ENCODE assay signal across 10 cellular contexts in genomic region chr4:159946983-159947645, GRCh38.
A peak's percentile ranks its signal among the peaks of the same experiment; 100 is the strongest.
DNase-seq lines count a peak whose midpoint lies in the region; ATAC-seq and TF ChIP-seq lines count a peak whose summit lies in the region.
"Had no signal": no experiment of that assay in that cellular context is flagged by ENCODE, and none has a peak within 500 bp of the region (broad histone marks: within the 10 kb centered on the region; RNA-seq: fewer than 3 reads in every experiment).

No MANE protein-coding gene starts in this region.

- H3K27ac ChIP-seq in mammary epithelial cell (ENCODE audit: insufficient read depth, low read depth, low read length) (no peak overlapping the region), lower lobe of right lung (no peak overlapping the region)
- no peak overlapping the region for H3K27ac ChIP-seq in CD8-positive, alpha-beta T cell (ENCODE audit: low read depth, low read length)
- H3K27ac ChIP-seq: BLaER1 treated with 17β-estradiol and CSF1 and Interleukin-3, amounts not matched to agents 10 nM and 100 nM had no signal

- no peaks in the 10 kb centered on the region for H3K27me3 Mint-ChIP-seq in CD8-positive, alpha-beta T cell (ENCODE audit: low read depth)
- no peaks in the 10 kb centered on the region for H3K27me3 Mint-ChIP-seq in activated naive CD8-positive, alpha-beta T cell treated with anti-CD3 and anti-CD28 coated beads, Interleukin-2, amount 50 U/mL, for 24 hours

- H3K4me1 ChIP-seq in mammary epithelial cell (ENCODE audit: insufficient read depth, low read length) (no peaks in the 10 kb centered on the region), lower lobe of right lung (no peaks in the 10 kb centered on the region)
- no peaks in the 10 kb centered on the region for H3K4me1 ChIP-seq in CD8-positive, alpha-beta T cell (ENCODE audit: insufficient read depth, low read length)

- H3K36me3 Mint-ChIP-seq in CD8-positive, alpha-beta T cell: no peaks in the 10 kb centered on the region
- H3K36me3 Mint-ChIP-seq in activated naive CD8-positive, alpha-beta T cell treated with anti-CD3 and anti-CD28 coated beads, Interleukin-2, amount 50 U/mL, for 24 hours (ENCODE audit: low read depth): no peaks in the 10 kb centered on the region
- H3K36me3 Mint-ChIP-seq: activated naive CD8-positive, alpha-beta T cell treated with anti-CD3 and anti-CD28 coated beads, Interleukin-2, amount 10 ng/mL, durations not matched to agents 7 days and 5 days had no signal

- no peaks in the 10 kb centered on the region for H3K27me3 ChIP-seq in mammary epithelial cell (ENCODE audit: insufficient read depth, low read length)
- no peaks in the 10 kb centered on the region for H3K27me3 ChIP-seq in lower lobe of right lung (ENCODE audit: low read depth)
- H3K27me3 ChIP-seq in CD8-positive, alpha-beta T cell (ENCODE audit: insufficient read depth, low read length): no peaks in the 10 kb centered on the region
- H3K27me3 ChIP-seq: BLaER1 treated with 17β-estradiol and CSF1 and Interleukin-3, amounts not matched to agents 10 nM and 100 nM had no signal

- H3K36me3 ChIP-seq in mammary epithelial cell (ENCODE audit: insufficient read depth, low read length): no peaks in the 10 kb centered on the region
- H3K36me3 ChIP-seq in lower lobe of right lung: no peaks in the 10 kb centered on the region
- H3K36me3 ChIP-seq in CD8-positive, alpha-beta T cell (ENCODE audit: insufficient read depth, low read length): no peaks in the 10 kb centered on the region
- H3K36me3 ChIP-seq: BLaER1 treated with 17β-estradiol and CSF1 and Interleukin-3, amounts not matched to agents 10 nM and 100 nM had no signal

- H3K79me2 ChIP-seq in mammary epithelial cell (ENCODE audit: insufficient read depth, low read length): no peaks in the 10 kb centered on the region

- intact Hi-C loops in mammary epithelial cell (cut with micrococcal nuclease): loop anchor here (1.0 to 2.0 kb wide), 4 partner anchors 183 to 460 kb away; no protein-coding TSS in a partner anchor
- intact Hi-C loops in lower lobe of right lung (cut with DNase I): no loop called here
- intact Hi-C loops in CD8-positive, alpha-beta T cell (cut with DNase I, micrococcal nuclease): no loop called here

- no peak overlapping the region for H3K4me3 Mint-ChIP-seq in CD8-positive, alpha-beta T cell
- no peak overlapping the region for H3K4me3 Mint-ChIP-seq in activated naive CD8-positive, alpha-beta T cell treated with anti-CD3 and anti-CD28 coated beads, Interleukin-2, amount 50 U/mL, for 24 hours
- H3K4me3 Mint-ChIP-seq: activated naive CD8-positive, alpha-beta T cell treated with anti-CD3 and anti-CD28 coated beads, Interleukin-2, amount 10 ng/mL, durations not matched to agents 7 days and 5 days had no signal

- no peaks in the 10 kb centered on the region for H3K9me3 ChIP-seq in mammary epithelial cell (replicated peaks; ENCODE audit: insufficient read depth, low read length)
- H3K9me3 ChIP-seq in lower lobe of right lung: no peaks in the 10 kb centered on the region
- no peaks in the 10 kb centered on the region for H3K9me3 ChIP-seq in CD8-positive, alpha-beta T cell (ENCODE audit: low read length)
- H3K9me3 ChIP-seq: BLaER1 treated with 17β-estradiol and CSF1 and Interleukin-3, amounts not matched to agents 10 nM and 100 nM had no signal

- H4K20me1 ChIP-seq in mammary epithelial cell (ENCODE audit: insufficient read depth, low read length): no peaks in the 10 kb centered on the region
- H4K20me1 ChIP-seq: BLaER1 treated with 17β-estradiol and CSF1 and Interleukin-3, amounts not matched to agents 10 nM and 100 nM had no signal

- CTCF ChIA-PET in mammary epithelial cell (lab: Charles Lee; ENCODE audit: low non-redundant PET): interaction anchor here (0.6 to 0.8 kb wide), 2 partner anchors 189 to 276 kb away, joined by 4 to 8 read pairs; no protein-coding TSS in a partner anchor
- CTCF ChIA-PET in CD8-positive, alpha-beta T cell (lab: Charles Lee): no interaction called here

- H3K27ac Mint-ChIP-seq in CD8-positive, alpha-beta T cell: no peak overlapping the region
- H3K27ac Mint-ChIP-seq in activated naive CD8-positive, alpha-beta T cell treated with anti-CD3 and anti-CD28 coated beads, Interleukin-2, amount 50 U/mL, for 24 hours: no peak overlapping the region
- H3K27ac Mint-ChIP-seq: activated naive CD8-positive, alpha-beta T cell treated with anti-CD3 and anti-CD28 coated beads, Interleukin-2, amount 10 ng/mL, durations not matched to agents 7 days and 5 days had no signal

- no peak overlapping the region for H2AFZ ChIP-seq in mammary epithelial cell (ENCODE audit: low read depth, low read length)

- POLR2A ChIA-PET in CD8-positive, alpha-beta T cell (lab: Charles Lee): no interaction called here

- no peak overlapping the region for H3K4me2 ChIP-seq in mammary epithelial cell (ENCODE audit: insufficient read depth, low read depth, low read length)
- H3K4me2 ChIP-seq: BLaER1 treated with 17β-estradiol and CSF1 and Interleukin-3, amounts not matched to agents 10 nM and 100 nM had no signal

- DNase-seq in NCI-H2107 treated with DMSO at 0.1 percent for 48 hours (lab: John Stamatoyannopoulos, UW; ENCODE audit: unreplicated experiment): peak; percentile 18
- no peak for DNase-seq in NCI-H2107 (lab: John Stamatoyannopoulos, UW)
- peak; percentile 3 for DNase-seq in NCI-H2196 treated with DMSO at 0.1 percent for 48 hours (lab: John Stamatoyannopoulos, UW; ENCODE audit: unreplicated experiment)
- DNase-seq in mammary epithelial cell: peak; percentile 62
- DNase-seq in lower lobe of right lung: no peak
- DNase-seq in CD8-positive, alpha-beta T cell: no peak
- no peak for DNase-seq in activated naive CD8-positive, alpha-beta T cell treated with anti-CD3 and anti-CD28 coated beads, Interleukin-2, amount 50 U/mL, for 24 hours
- DNase-seq: activated naive CD8-positive, alpha-beta T cell treated with anti-CD3 and anti-CD28 coated beads, Interleukin-2, amount 10 ng/mL, durations not matched to agents 7 days and 5 days had no signal

- ATAC-seq in HG02943 (IDR thresholded peaks at IDR 0.05; ENCODE audit: low read depth, unreplicated experiment): peak; percentile 59
- ATAC-seq in lower lobe of right lung: no peak
- ATAC-seq in CD8-positive, alpha-beta T cell: no peak
- no peak for ATAC-seq in activated naive CD8-positive, alpha-beta T cell treated with anti-CD3 and anti-CD28 coated beads, Interleukin-2, amount 50 U/mL, for 24 hours

- no peaks in the 10 kb centered on the region for H3K9me3 Mint-ChIP-seq in CD8-positive, alpha-beta T cell
- no peaks in the 10 kb centered on the region for H3K9me3 Mint-ChIP-seq in activated naive CD8-positive, alpha-beta T cell treated with anti-CD3 and anti-CD28 coated beads, Interleukin-2, amount 50 U/mL, for 24 hours
- H3K9me3 Mint-ChIP-seq: activated naive CD8-positive, alpha-beta T cell treated with anti-CD3 and anti-CD28 coated beads, Interleukin-2, amount 10 ng/mL, durations not matched to agents 7 days and 5 days had no signal

- 54% methylated on average over 5 of the region's 5 CpGs for WGBS in mammary epithelial cell (ENCODE audit: low coverage, missing lambda C conversion rate)

- H3K9ac ChIP-seq in mammary epithelial cell (ENCODE audit: insufficient read depth, low read length): no peak overlapping the region
- H3K9ac ChIP-seq: BLaER1 treated with 17β-estradiol and CSF1 and Interleukin-3, amounts not matched to agents 10 nM and 100 nM had no signal

- no TSS peak for BruUV-seq in mammary epithelial cell (replicated peaks; lab: Mats Ljungman, UMichigan)

- no peaks in the 10 kb centered on the region for H3K4me1 Mint-ChIP-seq in CD8-positive, alpha-beta T cell (ENCODE audit: low read depth)
- H3K4me1 Mint-ChIP-seq in activated naive CD8-positive, alpha-beta T cell treated with anti-CD3 and anti-CD28 coated beads, Interleukin-2, amount 50 U/mL, for 24 hours: no peaks in the 10 kb centered on the region
- H3K4me1 Mint-ChIP-seq: activated naive CD8-positive, alpha-beta T cell treated with anti-CD3 and anti-CD28 coated beads, Interleukin-2, amount 10 ng/mL, durations not matched to agents 7 days and 5 days had no signal

- dilution Hi-C loops in mammary epithelial cell (cut with HindIII; ENCODE audit: low sequenced_read_pairs): no loop called here

- peak; percentile 75 to 79 for TF ChIP-seq CTCF in mammary epithelial cell (conservative IDR thresholded peaks at IDR 0.05 in 1 of 2, IDR thresholded peaks at IDR 0.05 in 1 of 2; ENCODE audit: extremely low read depth in 1 of 2, insufficient read depth in 1 of 2, low read depth in 1 of 2, low read length in 2 of 2)
- peak; percentile 60 for TF ChIP-seq CTCF in lower lobe of right lung (IDR thresholded peaks at IDR 0.05)
- no peak for TF ChIP-seq CTCF in CD8-positive, alpha-beta T cell (IDR thresholded peaks at IDR 0.05)

- no peak overlapping the region for H3K4me3 ChIP-seq in mammary epithelial cell (replicated peaks in 1 of 3; ENCODE audit: insufficient read depth in 1 of 3, low read depth in 2 of 3, low read length in 3 of 3)
- H3K4me3 ChIP-seq in lower lobe of right lung: no peak overlapping the region
- H3K4me3 ChIP-seq in CD8-positive, alpha-beta T cell (ENCODE audit: low read depth, low read length): no peak overlapping the region
- H3K4me3 ChIP-seq: BLaER1 treated with 17β-estradiol and CSF1 and Interleukin-3, amounts not matched to agents 10 nM and 100 nM had no signal

- in situ Hi-C loops in mammary epithelial cell (cut with MboI; ENCODE audit: low sequenced_read_pairs in 2 of 2): no loop called here

Comparison
In these comparisons a context has a peak if more than half of its experiments do, and no peak if none do; other contexts are left out.
1. DNase-seq: peak in NCI-H2107 treated with DMSO at 0.1 percent for 48 hours (single experiment), NCI-H2196 treated with DMSO at 0.1 percent for 48 hours (single experiment) and mammary epithelial cell (single experiment); none in NCI-H2107 (single experiment), lower lobe of right lung (single experiment), CD8-positive, alpha-beta T cell (0 of 7) and activated naive CD8-positive, alpha-beta T cell treated with anti-CD3 and anti-CD28 coated beads, Interleukin-2, amount 50 U/mL, for 24 hours (single experiment).